19 cellular contexts compared by ENCODE assay signal in genomic region chr4:125590158-125590557, GRCh38.
"Had no signal": no experiment of that assay in that cellular context is flagged by ENCODE, and none has a peak within 500 bp of the region (broad histone marks: within the 10 kb centered on the region; RNA-seq: fewer than 3 reads in every experiment).

No MANE protein-coding gene starts in this region.

- H3K4me1 ChIP-seq: esophagus squamous epithelium, gastroesophageal sphincter, left ventricle myocardium inferior, parathyroid adenoma, psoas muscle, sigmoid colon had no signal

- H3K4me3 Mint-ChIP-seq: naive B cell, nephron progenitor cell, type B pancreatic cell had no signal

- H3K9ac ChIP-seq: parathyroid adenoma had no signal

- H3K79me2 ChIP-seq: parathyroid adenoma had no signal

- H3K36me3 ChIP-seq: esophagus squamous epithelium, gastroesophageal sphincter, left ventricle myocardium inferior, sigmoid colon had no signal

- H3K36me3 Mint-ChIP-seq: naive B cell, type B pancreatic cell had no signal

- H3K27me3 Mint-ChIP-seq: naive B cell, type B pancreatic cell had no signal

- H3K27me3 ChIP-seq: esophagus squamous epithelium, gastroesophageal sphincter, sigmoid colon had no signal

- H3K9me3 Mint-ChIP-seq: type B pancreatic cell had no signal

- ATAC-seq: gastroesophageal sphincter, psoas muscle had no signal

- FAIRE-seq: urothelium cell line had no signal

- H3K27ac Mint-ChIP-seq: nephron progenitor cell, type B pancreatic cell had no signal

- H3K9me3 ChIP-seq: esophagus squamous epithelium, gastroesophageal sphincter, left ventricle myocardium inferior, psoas muscle, sigmoid colon had no signal

- H3K27ac ChIP-seq: epithelial cell of prostate, esophagus squamous epithelium, gastroesophageal sphincter, left ventricle myocardium inferior, parathyroid adenoma, psoas muscle, sigmoid colon, skin epidermis had no signal

- H3K4me1 Mint-ChIP-seq: naive B cell had no signal

- H3K4me3 ChIP-seq: esophagus squamous epithelium, gastroesophageal sphincter, left ventricle myocardium inferior, lung, psoas muscle, sigmoid colon, skin epidermis had no signal

- H2AFZ ChIP-seq: parathyroid adenoma had no signal

- DNase-seq: effector memory CD4-positive, alpha-beta T cell; esophagus squamous epithelium; foreskin fibroblast; left ventricle myocardium inferior; mesenchymal stem cell; midbrain; naive B cell; nephron progenitor cell; psoas muscle; sigmoid colon; stimulated activated CD4-positive, alpha-beta T cell treated with anti-CD3 and anti-CD28 coated beads, Interleukin-12 subunit alpha, Interleukin-12 subunit beta, amount 100 ng/mL, for 4 hours; stimulated activated naive CD4-positive, alpha-beta T cell treated with Interleukin-2 at 50 U/mL for 16 hours had no signal
